Comparison of ENCODE assay signal across 1 cellular context in the genomic region with DNA sequence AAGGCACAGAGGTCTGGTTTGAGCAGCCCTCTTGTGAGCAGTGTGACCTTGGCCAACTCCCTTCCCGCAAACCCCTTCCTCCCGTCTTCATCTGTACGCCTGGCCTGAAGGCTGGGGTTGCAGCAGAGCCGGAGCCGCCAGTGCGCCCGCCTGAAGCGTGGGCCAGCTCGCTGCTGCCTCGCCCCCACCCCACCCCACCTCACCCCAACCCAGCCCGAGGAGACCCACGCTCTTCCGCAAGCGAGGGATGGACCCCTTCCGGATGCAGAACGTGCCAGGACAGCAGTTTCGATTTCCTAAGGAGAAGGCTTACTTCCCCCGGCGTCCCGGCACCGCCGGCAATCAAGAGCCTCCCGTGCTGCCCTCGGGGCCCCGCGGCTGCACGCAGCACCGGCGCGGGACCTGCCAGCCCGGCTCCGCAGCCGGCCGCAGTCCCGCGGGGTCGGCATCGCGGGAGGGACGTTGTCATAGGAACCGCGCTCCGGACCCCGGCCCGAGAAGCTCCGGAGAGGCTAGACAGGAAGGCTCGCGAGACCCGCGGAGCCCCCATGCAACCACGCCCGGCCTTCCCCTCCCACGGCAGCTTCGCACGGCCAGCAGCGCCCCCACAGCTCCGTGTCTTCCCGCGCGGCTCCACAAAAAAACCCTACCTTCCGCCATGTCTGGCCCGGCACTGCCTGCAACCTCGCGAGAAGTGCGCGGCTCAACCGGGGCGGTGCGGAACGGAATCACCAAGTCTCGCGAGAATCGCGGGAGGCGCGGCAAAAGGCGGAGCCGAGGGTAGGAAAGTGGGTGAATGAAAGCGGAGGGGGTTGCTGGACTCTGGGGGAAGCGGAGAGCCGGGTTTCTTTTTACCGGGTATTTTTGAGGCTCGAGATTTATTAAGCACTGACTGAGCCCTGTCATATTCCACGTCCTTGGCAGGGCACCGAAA.
A peak's percentile ranks its signal among the peaks of the same experiment; 100 is the strongest.
TF ChIP-seq lines count a peak whose summit lies in the region.

A gene with protein sequence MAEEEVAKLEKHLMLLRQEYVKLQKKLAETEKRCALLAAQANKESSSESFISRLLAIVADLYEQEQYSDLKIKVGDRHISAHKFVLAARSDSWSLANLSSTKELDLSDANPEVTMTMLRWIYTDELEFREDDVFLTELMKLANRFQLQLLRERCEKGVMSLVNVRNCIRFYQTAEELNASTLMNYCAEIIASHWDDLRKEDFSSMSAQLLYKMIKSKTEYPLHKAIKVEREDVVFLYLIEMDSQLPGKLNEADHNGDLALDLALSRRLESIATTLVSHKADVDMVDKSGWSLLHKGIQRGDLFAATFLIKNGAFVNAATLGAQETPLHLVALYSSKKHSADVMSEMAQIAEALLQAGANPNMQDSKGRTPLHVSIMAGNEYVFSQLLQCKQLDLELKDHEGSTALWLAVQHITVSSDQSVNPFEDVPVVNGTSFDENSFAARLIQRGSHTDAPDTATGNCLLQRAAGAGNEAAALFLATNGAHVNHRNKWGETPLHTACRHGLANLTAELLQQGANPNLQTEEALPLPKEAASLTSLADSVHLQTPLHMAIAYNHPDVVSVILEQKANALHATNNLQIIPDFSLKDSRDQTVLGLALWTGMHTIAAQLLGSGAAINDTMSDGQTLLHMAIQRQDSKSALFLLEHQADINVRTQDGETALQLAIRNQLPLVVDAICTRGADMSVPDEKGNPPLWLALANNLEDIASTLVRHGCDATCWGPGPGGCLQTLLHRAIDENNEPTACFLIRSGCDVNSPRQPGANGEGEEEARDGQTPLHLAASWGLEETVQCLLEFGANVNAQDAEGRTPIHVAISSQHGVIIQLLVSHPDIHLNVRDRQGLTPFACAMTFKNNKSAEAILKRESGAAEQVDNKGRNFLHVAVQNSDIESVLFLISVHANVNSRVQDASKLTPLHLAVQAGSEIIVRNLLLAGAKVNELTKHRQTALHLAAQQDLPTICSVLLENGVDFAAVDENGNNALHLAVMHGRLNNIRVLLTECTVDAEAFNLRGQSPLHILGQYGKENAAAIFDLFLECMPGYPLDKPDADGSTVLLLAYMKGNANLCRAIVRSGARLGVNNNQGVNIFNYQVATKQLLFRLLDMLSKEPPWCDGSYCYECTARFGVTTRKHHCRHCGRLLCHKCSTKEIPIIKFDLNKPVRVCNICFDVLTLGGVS (minus strand): TSS at position 698 of the 934 bp plus-strand sequence. CDS start 38 bp downstream, at position 660.

TF ChIP-seq in HepG2, 621 proteins besides CTCF, POLR2A, EP300 and RAD21 (continued from another document and continues in another):
- TF ChIP-seq, protein P1, sequence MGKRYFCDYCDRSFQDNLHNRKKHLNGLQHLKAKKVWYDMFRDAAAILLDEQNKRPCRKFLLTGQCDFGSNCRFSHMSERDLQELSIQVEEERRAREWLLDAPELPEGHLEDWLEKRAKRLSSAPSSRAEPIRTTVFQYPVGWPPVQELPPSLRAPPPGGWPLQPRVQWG (CRISPR knock-in tag; IDR thresholded peaks at IDR 0.05; ENCODE audit: borderline replicate concordance, low read depth), result no peak
- TF ChIP-seq, protein P2, sequence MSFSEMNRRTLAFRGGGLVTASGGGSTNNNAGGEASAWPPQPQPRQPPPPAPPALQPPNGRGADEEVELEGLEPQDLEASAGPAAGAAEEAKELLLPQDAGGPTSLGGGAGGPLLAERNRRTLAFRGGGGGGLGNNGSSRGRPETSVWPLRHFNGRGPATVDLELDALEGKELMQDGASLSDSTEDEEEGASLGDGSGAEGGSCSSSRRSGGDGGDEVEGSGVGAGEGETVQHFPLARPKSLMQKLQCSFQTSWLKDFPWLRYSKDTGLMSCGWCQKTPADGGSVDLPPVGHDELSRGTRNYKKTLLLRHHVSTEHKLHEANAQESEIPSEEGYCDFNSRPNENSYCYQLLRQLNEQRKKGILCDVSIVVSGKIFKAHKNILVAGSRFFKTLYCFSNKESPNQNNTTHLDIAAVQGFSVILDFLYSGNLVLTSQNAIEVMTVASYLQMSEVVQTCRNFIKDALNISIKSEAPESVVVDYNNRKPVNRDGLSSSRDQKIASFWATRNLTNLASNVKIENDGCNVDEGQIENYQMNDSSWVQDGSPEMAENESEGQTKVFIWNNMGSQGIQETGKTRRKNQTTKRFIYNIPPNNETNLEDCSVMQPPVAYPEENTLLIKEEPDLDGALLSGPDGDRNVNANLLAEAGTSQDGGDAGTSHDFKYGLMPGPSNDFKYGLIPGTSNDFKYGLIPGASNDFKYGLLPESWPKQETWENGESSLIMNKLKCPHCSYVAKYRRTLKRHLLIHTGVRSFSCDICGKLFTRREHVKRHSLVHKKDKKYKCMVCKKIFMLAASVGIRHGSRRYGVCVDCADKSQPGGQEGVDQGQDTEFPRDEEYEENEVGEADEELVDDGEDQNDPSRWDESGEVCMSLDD (CRISPR knock-in tag; IDR thresholded peaks at IDR 0.05; ENCODE audit: borderline replicate concordance), result no peak
- TF ChIP-seq ZBTB7A (CRISPR knock-in tag; IDR thresholded peaks at IDR 0.05) (no peak), ZNF510 (CRISPR knock-in tag; IDR thresholded peaks at IDR 0.05; ENCODE audit: low read depth) (no peak), NFIC (IDR thresholded peaks at IDR 0.05; ENCODE audit: low read length) (no peak), SMAD1 (CRISPR knock-in tag; IDR thresholded peaks at IDR 0.05; ENCODE audit: borderline replicate concordance, low read depth) (peak; percentile 82; the same call in 1 of the 2 replicates), NBN (conservative IDR thresholded peaks at IDR 0.05) (no peak), ZNF12 (CRISPR knock-in tag; IDR thresholded peaks at IDR 0.05) (no peak), ZNF569 (CRISPR knock-in tag; IDR thresholded peaks at IDR 0.05; ENCODE audit: borderline replicate concordance) (no peak), ZNF678 (CRISPR knock-in tag; IDR thresholded peaks at IDR 0.05) (peak; percentile 73; the same call in 1 of the 2 replicates), ZNF7 (CRISPR knock-in tag; IDR thresholded peaks at IDR 0.05) (no peak), DPF2 (CRISPR knock-in tag; IDR thresholded peaks at IDR 0.05; ENCODE audit: borderline replicate concordance, low read depth) (no peak), HDAC1 (CRISPR knock-in tag; IDR thresholded peaks at IDR 0.05) (peak; percentile 82), HOXA5 (CRISPR knock-in tag; IDR thresholded peaks at IDR 0.05) (peak; percentile 67; the same call in 1 of the 2 replicates), ZNF567 (CRISPR knock-in tag; IDR thresholded peaks at IDR 0.05; ENCODE audit: borderline replicate concordance) (no peak), ZNF547 (CRISPR knock-in tag; IDR thresholded peaks at IDR 0.05) (no peak), MTF1 (CRISPR knock-in tag; IDR thresholded peaks at IDR 0.05) (no peak), ZNF234 (CRISPR knock-in tag; conservative IDR thresholded peaks at IDR 0.05) (no peak), ZNF788 (CRISPR knock-in tag; IDR thresholded peaks at IDR 0.05; ENCODE audit: borderline replicate concordance) (peak; percentile 64; the same call in 1 of the 2 replicates), FOXO1 (CRISPR knock-in tag; IDR thresholded peaks at IDR 0.05) (0 out of 2 replicates have a peak, but pooled peaks have one; percentile 34), CBX2 (IDR thresholded peaks at IDR 0.05; ENCODE audit: low read depth, low read length) (no peak), CBX2 (CRISPR knock-in tag; IDR thresholded peaks at IDR 0.05; ENCODE audit: low read depth) (no peak), ZNF34 (CRISPR knock-in tag; IDR thresholded peaks at IDR 0.05; ENCODE audit: borderline replicate concordance) (peak; percentile 69; the same call in 1 of the 2 replicates), ZNF180 (CRISPR knock-in tag; IDR thresholded peaks at IDR 0.05; ENCODE audit: borderline replicate concordance, low read depth) (no peak)
- TF ChIP-seq, protein P3, sequence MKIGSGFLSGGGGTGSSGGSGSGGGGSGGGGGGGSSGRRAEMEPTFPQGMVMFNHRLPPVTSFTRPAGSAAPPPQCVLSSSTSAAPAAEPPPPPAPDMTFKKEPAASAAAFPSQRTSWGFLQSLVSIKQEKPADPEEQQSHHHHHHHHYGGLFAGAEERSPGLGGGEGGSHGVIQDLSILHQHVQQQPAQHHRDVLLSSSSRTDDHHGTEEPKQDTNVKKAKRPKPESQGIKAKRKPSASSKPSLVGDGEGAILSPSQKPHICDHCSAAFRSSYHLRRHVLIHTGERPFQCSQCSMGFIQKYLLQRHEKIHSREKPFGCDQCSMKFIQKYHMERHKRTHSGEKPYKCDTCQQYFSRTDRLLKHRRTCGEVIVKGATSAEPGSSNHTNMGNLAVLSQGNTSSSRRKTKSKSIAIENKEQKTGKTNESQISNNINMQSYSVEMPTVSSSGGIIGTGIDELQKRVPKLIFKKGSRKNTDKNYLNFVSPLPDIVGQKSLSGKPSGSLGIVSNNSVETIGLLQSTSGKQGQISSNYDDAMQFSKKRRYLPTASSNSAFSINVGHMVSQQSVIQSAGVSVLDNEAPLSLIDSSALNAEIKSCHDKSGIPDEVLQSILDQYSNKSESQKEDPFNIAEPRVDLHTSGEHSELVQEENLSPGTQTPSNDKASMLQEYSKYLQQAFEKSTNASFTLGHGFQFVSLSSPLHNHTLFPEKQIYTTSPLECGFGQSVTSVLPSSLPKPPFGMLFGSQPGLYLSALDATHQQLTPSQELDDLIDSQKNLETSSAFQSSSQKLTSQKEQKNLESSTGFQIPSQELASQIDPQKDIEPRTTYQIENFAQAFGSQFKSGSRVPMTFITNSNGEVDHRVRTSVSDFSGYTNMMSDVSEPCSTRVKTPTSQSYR (CRISPR knock-in tag; IDR thresholded peaks at IDR 0.05; ENCODE audit: borderline replicate concordance), result no peak
- TF ChIP-seq, protein P4, sequence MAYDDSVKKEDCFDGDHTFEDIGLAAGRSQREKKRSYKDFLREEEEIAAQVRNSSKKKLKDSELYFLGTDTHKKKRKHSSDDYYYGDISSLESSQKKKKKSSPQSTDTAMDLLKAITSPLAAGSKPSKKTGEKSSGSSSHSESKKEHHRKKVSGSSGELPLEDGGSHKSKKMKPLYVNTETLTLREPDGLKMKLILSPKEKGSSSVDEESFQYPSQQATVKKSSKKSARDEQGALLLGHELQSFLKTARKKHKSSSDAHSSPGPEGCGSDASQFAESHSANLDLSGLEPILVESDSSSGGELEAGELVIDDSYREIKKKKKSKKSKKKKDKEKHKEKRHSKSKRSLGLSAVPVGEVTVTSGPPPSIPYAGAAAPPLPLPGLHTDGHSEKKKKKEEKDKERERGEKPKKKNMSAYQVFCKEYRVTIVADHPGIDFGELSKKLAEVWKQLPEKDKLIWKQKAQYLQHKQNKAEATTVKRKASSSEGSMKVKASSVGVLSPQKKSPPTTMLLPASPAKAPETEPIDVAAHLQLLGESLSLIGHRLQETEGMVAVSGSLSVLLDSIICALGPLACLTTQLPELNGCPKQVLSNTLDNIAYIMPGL (CRISPR knock-in tag; IDR thresholded peaks at IDR 0.05; ENCODE audit: borderline replicate concordance in 1 of 2, low read depth in 1 of 2), result peak in 1 of 2 experiments; percentile 76; a peak in 2 of 4 replicates
- TF ChIP-seq, protein P5, sequence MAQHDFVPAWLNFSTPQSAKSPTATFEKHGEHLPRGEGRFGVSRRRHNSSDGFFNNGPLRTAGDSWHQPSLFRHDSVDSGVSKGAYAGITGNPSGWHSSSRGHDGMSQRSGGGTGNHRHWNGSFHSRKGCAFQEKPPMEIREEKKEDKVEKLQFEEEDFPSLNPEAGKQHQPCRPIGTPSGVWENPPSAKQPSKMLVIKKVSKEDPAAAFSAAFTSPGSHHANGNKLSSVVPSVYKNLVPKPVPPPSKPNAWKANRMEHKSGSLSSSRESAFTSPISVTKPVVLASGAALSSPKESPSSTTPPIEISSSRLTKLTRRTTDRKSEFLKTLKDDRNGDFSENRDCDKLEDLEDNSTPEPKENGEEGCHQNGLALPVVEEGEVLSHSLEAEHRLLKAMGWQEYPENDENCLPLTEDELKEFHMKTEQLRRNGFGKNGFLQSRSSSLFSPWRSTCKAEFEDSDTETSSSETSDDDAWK (CRISPR knock-in tag; IDR thresholded peaks at IDR 0.05), result no peak
- TF ChIP-seq, protein P6, sequence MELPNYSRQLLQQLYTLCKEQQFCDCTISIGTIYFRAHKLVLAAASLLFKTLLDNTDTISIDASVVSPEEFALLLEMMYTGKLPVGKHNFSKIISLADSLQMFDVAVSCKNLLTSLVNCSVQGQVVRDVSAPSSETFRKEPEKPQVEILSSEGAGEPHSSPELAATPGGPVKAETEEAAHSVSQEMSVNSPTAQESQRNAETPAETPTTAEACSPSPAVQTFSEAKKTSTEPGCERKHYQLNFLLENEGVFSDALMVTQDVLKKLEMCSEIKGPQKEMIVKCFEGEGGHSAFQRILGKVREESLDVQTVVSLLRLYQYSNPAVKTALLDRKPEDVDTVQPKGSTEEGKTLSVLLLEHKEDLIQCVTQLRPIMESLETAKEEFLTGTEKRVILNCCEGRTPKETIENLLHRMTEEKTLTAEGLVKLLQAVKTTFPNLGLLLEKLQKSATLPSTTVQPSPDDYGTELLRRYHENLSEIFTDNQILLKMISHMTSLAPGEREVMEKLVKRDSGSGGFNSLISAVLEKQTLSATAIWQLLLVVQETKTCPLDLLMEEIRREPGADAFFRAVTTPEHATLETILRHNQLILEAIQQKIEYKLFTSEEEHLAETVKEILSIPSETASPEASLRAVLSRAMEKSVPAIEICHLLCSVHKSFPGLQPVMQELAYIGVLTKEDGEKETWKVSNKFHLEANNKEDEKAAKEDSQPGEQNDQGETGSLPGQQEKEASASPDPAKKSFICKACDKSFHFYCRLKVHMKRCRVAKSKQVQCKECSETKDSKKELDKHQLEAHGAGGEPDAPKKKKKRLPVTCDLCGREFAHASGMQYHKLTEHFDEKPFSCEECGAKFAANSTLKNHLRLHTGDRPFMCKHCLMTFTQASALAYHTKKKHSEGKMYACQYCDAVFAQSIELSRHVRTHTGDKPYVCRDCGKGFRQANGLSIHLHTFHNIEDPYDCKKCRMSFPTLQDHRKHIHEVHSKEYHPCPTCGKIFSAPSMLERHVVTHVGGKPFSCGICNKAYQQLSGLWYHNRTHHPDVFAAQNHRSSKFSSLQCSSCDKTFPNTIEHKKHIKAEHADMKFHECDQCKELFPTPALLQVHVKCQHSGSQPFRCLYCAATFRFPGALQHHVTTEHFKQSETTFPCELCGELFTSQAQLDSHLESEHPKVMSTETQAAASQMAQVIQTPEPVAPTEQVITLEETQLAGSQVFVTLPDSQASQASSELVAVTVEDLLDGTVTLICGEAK (IDR thresholded peaks at IDR 0.05), result no peak
- TF ChIP-seq, protein P6 (CRISPR knock-in tag; IDR thresholded peaks at IDR 0.05), result peak; percentile 53
